Comparison of ENCODE assay signal across 15 cellular contexts in the genomic region with DNA sequence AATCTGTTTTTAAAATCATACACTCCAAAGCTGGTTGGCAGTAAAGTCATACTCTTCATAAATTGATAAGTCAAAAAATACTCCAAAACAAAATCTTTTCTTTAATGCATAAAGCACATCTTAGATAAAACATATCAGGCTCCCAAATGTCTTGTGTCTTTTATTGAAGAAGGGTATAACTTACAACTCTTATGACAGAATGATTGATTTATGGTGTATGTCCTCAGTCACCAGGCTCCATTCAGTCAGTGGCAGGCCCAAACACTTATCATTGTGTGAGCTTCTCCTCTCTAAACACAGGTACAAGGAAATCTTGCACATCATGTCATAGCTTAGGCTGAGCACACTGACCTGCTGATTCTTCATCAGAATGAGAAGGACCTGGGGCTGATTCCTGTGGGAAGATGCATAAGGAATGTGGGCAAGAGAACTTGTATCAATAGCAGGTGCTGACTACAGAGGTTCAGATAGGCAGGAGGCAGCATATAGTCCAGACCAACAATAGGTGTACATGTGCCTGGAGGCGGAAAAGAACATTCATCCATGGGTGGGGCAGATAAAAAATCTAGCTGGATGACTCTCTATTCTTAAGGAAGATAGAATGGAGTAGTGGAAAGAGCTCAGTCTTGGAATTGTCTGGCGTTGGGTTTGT. TPM values are rescaled to one million over a fixed set of nuclear protein-coding genes. Genes with fewer than 3 reads are reported as not detected.
DNase-seq lines count a peak whose midpoint lies in the region; ATAC-seq, FAIRE-seq and TF ChIP-seq lines count a peak whose summit lies in the region.
"Had no signal": no experiment of that assay in that cellular context is flagged by ENCODE, and none has a peak within 500 bp of the region (broad histone marks: within the 10 kb centered on the region; RNA-seq: fewer than 3 reads in every experiment).

No MANE protein-coding gene starts in this region.

- intact Hi-C loops in spleen (cut with DNase I; ENCODE audit: low total_unique reads) = no loop called here

- H3K27me3 ChIP-seq in adipocyte (replicated peaks; ENCODE audit: control insufficient read depth, insufficient read depth, low read length) = no peaks in the 10 kb centered on the region
- H3K27me3 ChIP-seq in spleen (replicated peaks in 1 of 7) = no peaks in the 10 kb centered on the region
- H3K27me3 ChIP-seq: stomach had no signal

- no peaks in the 10 kb centered on the region for H3K9me3 ChIP-seq in adipocyte (ENCODE audit: control insufficient read depth, low read length)
- peaks cover 0 to 13% (median 0%) of the 10 kb centered on the region in 8 donors for H3K9me3 ChIP-seq in spleen
- H3K9me3 ChIP-seq: stomach had no signal

- 80 to 93% (median 88%) methylated on average over 2 of the region's 2 CpGs for WGBS in spleen, 5 donors

- TF ChIP-seq POLR2A in GM12892 (IDR thresholded peaks at IDR 0.05; ENCODE audit: low read depth, low read length) (no peak), spleen (IDR thresholded peaks at IDR 0.05) (no peak)

- peak overlapping the region in 5 of 8 donors; percentile 79 to 87 (median 84) for H3K27ac ChIP-seq in spleen
- H3K27ac ChIP-seq: VCaP had no signal

- H3K4me3 ChIP-seq in adipocyte (ENCODE audit: low read length) (peak overlapping the region; percentile 90), foreskin fibroblast (ENCODE audit: low read depth in 1 of 2, low read length in 2 of 2) (peak overlapping the region; percentile 52 to 64), spleen (peak overlapping the region in 3 of 8 donors; percentile 35 to 59 (median 39))

- H3K4me1 ChIP-seq in adipocyte (ENCODE audit: control insufficient read depth, insufficient read depth, low read length) (peaks cover 17% of the 10 kb centered on the region), spleen (peaks cover 0 to 31% (median 12%) of the 10 kb centered on the region in 6 donors)

- H3K36me3 ChIP-seq in adipocyte (ENCODE audit: control insufficient read depth, insufficient read depth, low read length, severe bottlenecking) (peaks cover 11% of the 10 kb centered on the region), spleen (peaks cover 0 to 7% (median 0%) of the 10 kb centered on the region in 6 donors)
- H3K36me3 ChIP-seq: stomach had no signal

- H3K9ac ChIP-seq in adipocyte (ENCODE audit: low read length) = peak overlapping the region; percentile 90

- no peak for TF ChIP-seq CTCF in foreskin fibroblast (IDR thresholded peaks at IDR 0.05; ENCODE audit: low read depth, low read length)
- TF ChIP-seq CTCF in spleen (IDR thresholded peaks at IDR 0.05 in 8 of 11, conservative IDR thresholded peaks at IDR 0.05 in 3 of 11) = no peak

- peak; percentile 58 for FAIRE-seq in GM12892 (lab: Jason Lieb, UNC)

- no peak for ATAC-seq in HG02938 (IDR thresholded peaks at IDR 0.05; ENCODE audit: unreplicated experiment)

- no peak for DNase-seq in GM12892 (ENCODE audit: insufficient read length)
- peak; percentile 16 for DNase-seq in adipocyte (ENCODE audit: low read depth)
- peak in 1 of 2 donors; percentile 34 for DNase-seq in foreskin fibroblast
- no peak for DNase-seq in spleen
- DNase-seq in DMS153 treated with DMSO at 0.1 percent for 48 hours (lab: John Stamatoyannopoulos, UW; ENCODE audit: unreplicated experiment) = no peak
- no peak for DNase-seq in HPDE6-E6E7 (ENCODE audit: extremely low spot score)
- DNase-seq: activated naive CD4-positive, alpha-beta T cell; cerebellar nuclear complex; NCI-H1930; NK-92 treated with Interleukin-12 subunit alpha and Interleukin-12 subunit beta, amount 100 ng/mL, for 24 hours; stomach had no signal

RNA-seq across cellular contexts. Expression of gene CALHM5, which starts 1.9 kb away (rescaled TPM):
- polyA plus RNA-seq in GM12892 (2012; ENCODE audit: missing spikeins) = not detected
- 1 to 10 TPM; 1.3 to 2.6 (median 2.3) TPM for total RNA-seq in spleen
- polyA plus RNA-seq in spleen = under 1 TPM; 0.24 to 0.67 (median 0.35) TPM
- total RNA-seq: SK-MEL-5 had no signal

RNA-seq across cellular contexts. Expression of gene TRAPPC3L, which starts 32.1 kb away (rescaled TPM):
- polyA plus RNA-seq in GM12892 (2012; ENCODE audit: missing spikeins) = not detected
- 1 to 10 TPM; 1.3 to 6.3 (median 3.3) TPM for total RNA-seq in spleen
- 1 to 10 TPM in 1 of 3 donors, under 1 TPM in 2; 0.33 to 3.0 (median 0.71) TPM for polyA plus RNA-seq in spleen
- total RNA-seq: renal cortical epithelial cell, SK-MEL-5, stomach had no signal
- polyA plus RNA-seq: stomach had no signal

RNA-seq across cellular contexts. Expression of gene CALHM4, which starts 40.2 kb away (rescaled TPM):
- not detected for polyA plus RNA-seq in GM12892 (2012; ENCODE audit: missing spikeins)
- not detected for total RNA-seq in spleen
- polyA plus RNA-seq in spleen = not detected
- total RNA-seq: renal cortical epithelial cell, stomach had no signal
- polyA plus RNA-seq: stomach had no signal

RNA-seq across cellular contexts. Expression of gene CALHM6, which starts 52.2 kb away (rescaled TPM):
- 34.9 TPM for polyA plus RNA-seq in GM12892 (2012; ENCODE audit: missing spikeins)
- 100 to 1,000 TPM in 6 of 7 donors, 10 to 100 TPM in 1; 84.2 to 212 (median 168) TPM for total RNA-seq in spleen
- 100 to 1,000 TPM; 157 to 209 (median 171) TPM for polyA plus RNA-seq in spleen

RNA-seq across cellular contexts. Expression of gene RWDD1, which starts 58.0 kb away (rescaled TPM):
- polyA plus RNA-seq in GM12892 (2012; ENCODE audit: missing spikeins) = 62.7 TPM
- total RNA-seq in spleen = 10 to 100 TPM; 25.8 to 50.0 (median 30.8) TPM
- polyA plus RNA-seq in spleen = 10 to 100 TPM; 45.2 to 57.5 (median 50.5) TPM
